Comparison of ENCODE assay signal across 8 cellular contexts in genomic region chr14:90816686-90817436, GRCh38. TPM values are rescaled to one million over a fixed set of nuclear protein-coding genes. Genes with fewer than 3 reads are reported as not detected.
A peak's percentile ranks its signal among the peaks of the same experiment; 100 is the strongest.
DNase-seq lines count a peak whose midpoint lies in the region; ATAC-seq and TF ChIP-seq lines count a peak whose summit lies in the region.

No MANE protein-coding gene starts in this region.

- no peaks in the 10 kb centered on the region for H3K9me3 ChIP-seq in CD8-positive, alpha-beta T cell (ENCODE audit: low read length)
- H3K9me3 ChIP-seq in gastroesophageal sphincter, result no peaks in the 10 kb centered on the region

- POLR2A ChIA-PET in CD8-positive, alpha-beta T cell (lab: Charles Lee), result no interaction called here

- H3K36me3 Mint-ChIP-seq in CD8-positive, alpha-beta T cell, result no peaks in the 10 kb centered on the region
- H3K36me3 Mint-ChIP-seq in osteocyte (ENCODE audit: unreplicated experiment), result no peaks in the 10 kb centered on the region

- no peak for TF ChIP-seq EP300 in gastroesophageal sphincter (IDR thresholded peaks at IDR 0.05)

- CTCF ChIA-PET in CD8-positive, alpha-beta T cell (lab: Charles Lee), result interaction anchor here (0.7 kb wide), 1 partner anchor 39 kb away, joined by 3 read pairs; no protein-coding TSS in a partner anchor

- no peak overlapping the region for H3K27ac Mint-ChIP-seq in CD8-positive, alpha-beta T cell
- H3K27ac Mint-ChIP-seq in osteocyte (ENCODE audit: unreplicated experiment), result no peak overlapping the region

- peaks cover 19% of the 10 kb centered on the region for H3K4me1 Mint-ChIP-seq in CD8-positive, alpha-beta T cell (ENCODE audit: low read depth)
- H3K4me1 Mint-ChIP-seq in osteocyte (ENCODE audit: unreplicated experiment), result peaks cover 15% of the 10 kb centered on the region

- intact Hi-C loops in CD8-positive, alpha-beta T cell (cut with DNase I, micrococcal nuclease), result no loop called here

- DNase-seq in CD8-positive, alpha-beta T cell, result no peak
- DNase-seq in osteocyte (ENCODE audit: extremely low spot score, unreplicated experiment) (no peak), germinal center (ENCODE audit: low spot score) (no peak), HCEC 1CT (no peak)

- no peaks in the 10 kb centered on the region for H3K9me3 Mint-ChIP-seq in CD8-positive, alpha-beta T cell
- H3K9me3 Mint-ChIP-seq in osteocyte (ENCODE audit: unreplicated experiment), result no peaks in the 10 kb centered on the region

- peaks cover 14% of the 10 kb centered on the region for H3K4me1 ChIP-seq in CD8-positive, alpha-beta T cell (ENCODE audit: insufficient read depth, low read length)
- H3K4me1 ChIP-seq in gastroesophageal sphincter, result peaks cover 0 to 34% (median 13%) of the 10 kb centered on the region in 3 donors

- no peak for TF ChIP-seq CTCF in CD8-positive, alpha-beta T cell (IDR thresholded peaks at IDR 0.05)
- TF ChIP-seq CTCF in WI38 (IDR thresholded peaks at IDR 0.05; ENCODE audit: low read depth, low read length), result no peak
- no peak for TF ChIP-seq CTCF in gastroesophageal sphincter (IDR thresholded peaks at IDR 0.05)
- peak; percentile 14 for TF ChIP-seq CTCF in osteocyte (IDR thresholded peaks at IDR 0.05)

- no peaks in the 10 kb centered on the region for H3K36me3 ChIP-seq in CD8-positive, alpha-beta T cell (ENCODE audit: insufficient read depth, low read length)
- H3K36me3 ChIP-seq in gastroesophageal sphincter, result no peaks in the 10 kb centered on the region

- WGBS in gastroesophageal sphincter (ENCODE audit: low coverage in 1 of 2), 2 donors, result 9 to 45% methylated on average over 5 to 11 of the region's 16 CpGs

- no peak overlapping the region for H3K4me3 ChIP-seq in CD8-positive, alpha-beta T cell (ENCODE audit: low read depth, low read length)
- peak overlapping the region; percentile 10; the same call in 1 of the 2 replicates for H3K4me3 ChIP-seq in WI38 (ENCODE audit: low read depth, low read length)
- peak overlapping the region in 1 of 2 donors; percentile 53 for H3K4me3 ChIP-seq in gastroesophageal sphincter

- no peaks in the 10 kb centered on the region for H3K27me3 ChIP-seq in CD8-positive, alpha-beta T cell (ENCODE audit: insufficient read depth, low read length)
- H3K27me3 ChIP-seq in gastroesophageal sphincter, result no peaks in the 10 kb centered on the region

- peaks cover 11% of the 10 kb centered on the region for H3K27me3 Mint-ChIP-seq in CD8-positive, alpha-beta T cell (ENCODE audit: low read depth)
- H3K27me3 Mint-ChIP-seq in osteocyte (ENCODE audit: unreplicated experiment), result no peaks in the 10 kb centered on the region

- no peak for TF ChIP-seq POLR2A in gastroesophageal sphincter (IDR thresholded peaks at IDR 0.05)

- H3K27ac ChIP-seq in CD8-positive, alpha-beta T cell (ENCODE audit: low read depth, low read length), result no peak overlapping the region
- peak overlapping the region in 3 of 4 donors; percentile 35 to 72 (median 43) for H3K27ac ChIP-seq in gastroesophageal sphincter

- ATAC-seq in CD8-positive, alpha-beta T cell, result no peak
- no peak for ATAC-seq in gastroesophageal sphincter
- ATAC-seq in GM21717 (IDR thresholded peaks at IDR 0.05; ENCODE audit: unreplicated experiment), result no peak
- ATAC-seq in HG03432 (IDR thresholded peaks at IDR 0.05; ENCODE audit: unreplicated experiment), result no peak

- H3K4me3 Mint-ChIP-seq in CD8-positive, alpha-beta T cell, result peak overlapping the region; percentile 61
- H3K4me3 Mint-ChIP-seq in osteocyte (ENCODE audit: unreplicated experiment), result peak overlapping the region; percentile 38

RNA-seq across cellular contexts. Expression of gene TTC7B, which starts 0.6 kb away (rescaled TPM):
- total RNA-seq in CD8-positive, alpha-beta T cell, result 1 to 10 TPM in 1 of 2 experiments, under 1 TPM in 1; 0.25 to 1.2 TPM
- total RNA-seq in gastroesophageal sphincter (100 to 1,000 TPM in 1 of 4 donors, 10 to 100 TPM in 3; 59.0 to 170 (median 64.1) TPM), osteocyte (43.2 and 44.7 TPM in 2 replicates)

Comparison
In these comparisons a context has a peak if more than half of its experiments do, and no peak if none do; other contexts are left out.
1. RNA of gene TTC7B, which starts 0.6 kb away (total RNA-seq): 59.0 to 170 TPM in gastroesophageal sphincter and 43.2 to 44.7 TPM in osteocyte; 0.25 to 1.2 TPM in CD8-positive, alpha-beta T cell; every median in the first group is over 10 times any median in the second.